27 cellular contexts compared by ENCODE assay signal in the genomic region with DNA sequence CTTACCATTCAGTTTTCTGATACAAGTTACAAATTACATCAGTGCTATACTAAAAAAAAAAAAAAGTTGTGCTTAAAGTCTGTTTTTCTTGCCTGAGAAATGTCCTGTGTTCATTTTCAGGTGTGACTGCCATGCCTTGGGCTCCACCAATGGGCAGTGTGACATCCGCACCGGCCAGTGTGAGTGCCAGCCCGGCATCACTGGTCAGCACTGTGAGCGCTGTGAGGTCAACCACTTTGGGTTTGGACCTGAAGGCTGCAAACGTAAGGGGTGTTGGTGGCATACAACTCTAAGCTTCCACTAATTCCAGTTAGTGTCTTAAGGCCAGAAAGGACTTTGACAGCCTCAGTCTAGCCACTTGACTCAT.
DNase-seq lines count a peak whose midpoint lies in the region; ATAC-seq and TF ChIP-seq lines count a peak whose summit lies in the region.
"Had no signal": no experiment of that assay in that cellular context is flagged by ENCODE, and none has a peak within 500 bp of the region (broad histone marks: within the 10 kb centered on the region; RNA-seq: fewer than 3 reads in every experiment).

No MANE protein-coding gene starts in this region.

- no peak overlapping the region for H3K18ac ChIP-seq in mesendoderm (ENCODE audit: low read length)

- DNase-seq in SJSA1 (ENCODE audit: low read depth in 1 of 2, low spot score in 2 of 2) (no peak), gastrocnemius medialis (no peak), upper lobe of right lung (no peak), osteoblast (ENCODE audit: insufficient read length, low spot score, missing footprints) (no peak), mesendoderm (no peak)
- DNase-seq: activated CD8-positive, alpha-beta memory T cell treated with anti-CD3 and anti-CD28 coated beads, Interleukin-2, amount 50 U/mL, for 48 hours; activated CD8-positive, alpha-beta T cell treated with anti-CD3 and anti-CD28 coated beads for 36 hours; activated naive CD4-positive, alpha-beta T cell treated with anti-CD3 and anti-CD28 coated beads, Interleukin-2, amount 50 U/mL, for 16 hours; amniotic stem cell; Caco-2; dorsolateral prefrontal cortex; glutamatergic neuron; H9; Karpas-422; kidney; NCI-H2029; NCI-H524 treated with DMSO at 0.1 percent for 48 hours; nephron progenitor cell; PC-9; stimulated activated CD4-positive, alpha-beta T cell treated with anti-CD3 and anti-CD28 coated beads, Interleukin-1b, Interleukin-23, amount 100 ng/mL, for 48 hours; stimulated activated naive CD4-positive, alpha-beta T cell treated with Interleukin-2 at 50 U/mL for 16 hours; T-helper 17 cell; tibial artery had no signal

- no peaks in the 10 kb centered on the region for H4K20me1 ChIP-seq in osteoblast (ENCODE audit: insufficient read depth, low read length)

- H3K23ac ChIP-seq in mesendoderm (ENCODE audit: low read length), result no peak overlapping the region

- WGBS in gastroesophageal sphincter (ENCODE audit: low coverage in 1 of 2), 2 donors, result 93 to 100% methylated on average over 1 to 4 of the region's 5 CpGs
- no CpG with 5 or more reads among the region's 5 CpGs for WGBS in mesendoderm (ENCODE audit: extremely low coverage, insufficient coverage, low lambda C conversion rate)

- H3K27me3 ChIP-seq in SJSA1 (replicated peaks), result no peaks in the 10 kb centered on the region
- H3K27me3 ChIP-seq in gastroesophageal sphincter, result no peaks in the 10 kb centered on the region
- no peaks in the 10 kb centered on the region for H3K27me3 ChIP-seq in gastrocnemius medialis
- no peaks in the 10 kb centered on the region for H3K27me3 ChIP-seq in upper lobe of right lung
- H3K27me3 ChIP-seq in osteoblast (ENCODE audit: insufficient read depth, low read length), result no peaks in the 10 kb centered on the region
- no peaks in the 10 kb centered on the region for H3K27me3 ChIP-seq in mesendoderm (ENCODE audit: insufficient read depth, low read length, poor library complexity)
- H3K27me3 ChIP-seq: dorsolateral prefrontal cortex, tibial artery had no signal

- no peak overlapping the region for H2BK120ac ChIP-seq in mesendoderm (ENCODE audit: low read depth, low read length)

- TF ChIP-seq EP300 in gastroesophageal sphincter (IDR thresholded peaks at IDR 0.05), result no peak

- intact Hi-C loops in gastrocnemius medialis (cut with DNase I; ENCODE audit: low total_unique reads) (no loop called here), upper lobe of right lung (cut with DNase I) (no loop called here)

- in situ Hi-C loops in gastrocnemius medialis (cut with MboI; ENCODE audit: low sequenced_read_pairs in 4 of 4), result no loop called here

- H2AFZ ChIP-seq in osteoblast (ENCODE audit: low read length), result no peak overlapping the region
- H2AFZ ChIP-seq: PC-9 had no signal

- H4K8ac ChIP-seq in mesendoderm (ENCODE audit: low read depth, low read length), result no peak overlapping the region

- no peak overlapping the region for H3K4me2 ChIP-seq in osteoblast (ENCODE audit: insufficient read depth, low read length)
- no peak overlapping the region for H3K4me2 ChIP-seq in mesendoderm (ENCODE audit: low read length)
- H3K4me2 ChIP-seq: PC-9 had no signal

- no peak for TF ChIP-seq CTCF in gastroesophageal sphincter (IDR thresholded peaks at IDR 0.05)
- no peak for TF ChIP-seq CTCF in gastrocnemius medialis (IDR thresholded peaks at IDR 0.05 in 4 of 5, conservative IDR thresholded peaks at IDR 0.05 in 1 of 5)
- TF ChIP-seq CTCF in upper lobe of right lung (IDR thresholded peaks at IDR 0.05), result no peak
- TF ChIP-seq CTCF in osteoblast (IDR thresholded peaks at IDR 0.05; ENCODE audit: extremely low read depth, low read depth, low read length), result no peak

- H3K9me3 ChIP-seq in SJSA1 (replicated peaks) (no peaks in the 10 kb centered on the region), gastroesophageal sphincter (no peaks in the 10 kb centered on the region), gastrocnemius medialis (no peaks in the 10 kb centered on the region), upper lobe of right lung (no peaks in the 10 kb centered on the region), osteoblast (ENCODE audit: low read depth, low read length) (no peaks in the 10 kb centered on the region)
- H3K9me3 ChIP-seq: Caco-2, tibial artery had no signal

- no peak overlapping the region for H3K4me3 ChIP-seq in SJSA1
- no peak overlapping the region for H3K4me3 ChIP-seq in gastroesophageal sphincter
- no peak overlapping the region for H3K4me3 ChIP-seq in gastrocnemius medialis
- no peak overlapping the region for H3K4me3 ChIP-seq in upper lobe of right lung
- H3K4me3 ChIP-seq in osteoblast (ENCODE audit: insufficient read depth, low read length), result no peak overlapping the region
- no peak overlapping the region for H3K4me3 ChIP-seq in mesendoderm (ENCODE audit: low read length)
- H3K4me3 ChIP-seq: dorsolateral prefrontal cortex, PC-9, tibial artery had no signal

- ATAC-seq in gastroesophageal sphincter, result no peak
- no peak for ATAC-seq in gastrocnemius medialis
- ATAC-seq in upper lobe of right lung, result peak; percentile 63
- no peak for ATAC-seq in HG02970 (IDR thresholded peaks at IDR 0.05; ENCODE audit: low FRiP score, unreplicated experiment)
- ATAC-seq: activated CD8-positive, alpha-beta T cell treated with anti-CD3 and anti-CD28 coated beads for 36 hours; Right ventricle myocardium inferior; T-helper 17 cell had no signal

- H3K79me2 ChIP-seq in osteoblast (ENCODE audit: insufficient read depth, low read length), result peaks cover 53% of the 10 kb centered on the region
- H3K79me2 ChIP-seq in mesendoderm (ENCODE audit: control insufficient read depth, insufficient read depth, low read length), result no peaks in the 10 kb centered on the region

- H3K36me3 ChIP-seq in SJSA1 (peaks cover 89% of the 10 kb centered on the region), gastroesophageal sphincter (peaks cover 11 to 99% of the 10 kb centered on the region in 2 donors), gastrocnemius medialis (peaks cover 9 to 97% of the 10 kb centered on the region in 2 donors), upper lobe of right lung (peaks cover 89% of the 10 kb centered on the region), osteoblast (ENCODE audit: insufficient read depth, low read length) (peaks cover 97% of the 10 kb centered on the region), mesendoderm (ENCODE audit: control insufficient read depth, insufficient read depth, low read length) (peaks cover 1% of the 10 kb centered on the region)

- no peak overlapping the region for H3K56ac ChIP-seq in mesendoderm (ENCODE audit: low read length)

- no peaks in the 10 kb centered on the region for H3K79me1 ChIP-seq in mesendoderm (ENCODE audit: low read length)

- no peak overlapping the region for H3K4ac ChIP-seq in mesendoderm (ENCODE audit: low read depth, low read length)

- no peak overlapping the region for H3K9ac ChIP-seq in mesendoderm (ENCODE audit: low read length)

- H2AK5ac ChIP-seq in mesendoderm (ENCODE audit: low read length), result no peak overlapping the region

- no peak overlapping the region for H2BK5ac ChIP-seq in mesendoderm (ENCODE audit: low read length)

- TF ChIP-seq POLR2A in gastroesophageal sphincter (IDR thresholded peaks at IDR 0.05) (no peak), gastrocnemius medialis (IDR thresholded peaks at IDR 0.05) (no peak)

- H3K4me1 ChIP-seq in SJSA1 (replicated peaks) (peaks cover 18% of the 10 kb centered on the region), gastroesophageal sphincter (peaks cover 0 to 30% (median 0%) of the 10 kb centered on the region in 3 donors), gastrocnemius medialis (peaks cover 0 to 22% of the 10 kb centered on the region in 2 donors), upper lobe of right lung (no peaks in the 10 kb centered on the region), osteoblast (ENCODE audit: insufficient read depth, low read length) (no peaks in the 10 kb centered on the region), mesendoderm (ENCODE audit: control insufficient read depth, low read depth, low read length) (no peaks in the 10 kb centered on the region)
- H3K4me1 ChIP-seq: tibial artery had no signal

- H3K27ac ChIP-seq in SJSA1, result peak overlapping the region; percentile 44
- peak overlapping the region in 3 of 4 donors; percentile 55 to 61 (median 56) for H3K27ac ChIP-seq in gastroesophageal sphincter
- H3K27ac ChIP-seq in gastrocnemius medialis, result peak overlapping the region; percentile 27 to 65 (median 53)
- H3K27ac ChIP-seq in upper lobe of right lung, result peak overlapping the region; percentile 43
- no peak overlapping the region for H3K27ac ChIP-seq in osteoblast (ENCODE audit: low read depth, low read length)
- H3K27ac ChIP-seq in mesendoderm (ENCODE audit: low read depth, low read length), result no peak overlapping the region
- H3K27ac ChIP-seq: C4-2B, dorsolateral prefrontal cortex, PC-9, tibial artery had no signal

- H4K5ac ChIP-seq in mesendoderm (ENCODE audit: low read length), result no peak overlapping the region

- H2BK15ac ChIP-seq in mesendoderm (replicated peaks; ENCODE audit: low read depth), result no peak overlapping the region

Comparison
In these comparisons a context has a peak if more than half of its experiments do, and no peak if none do; other contexts are left out.
1. H3K27ac ChIP-seq: peak in SJSA1 (single experiment), gastroesophageal sphincter (3 of 4), gastrocnemius medialis (4 of 4) and upper lobe of right lung (single experiment); none in osteoblast (single experiment) and mesendoderm (single experiment).